ENCODE assay signal across 8 cellular contexts in the genomic region with DNA sequence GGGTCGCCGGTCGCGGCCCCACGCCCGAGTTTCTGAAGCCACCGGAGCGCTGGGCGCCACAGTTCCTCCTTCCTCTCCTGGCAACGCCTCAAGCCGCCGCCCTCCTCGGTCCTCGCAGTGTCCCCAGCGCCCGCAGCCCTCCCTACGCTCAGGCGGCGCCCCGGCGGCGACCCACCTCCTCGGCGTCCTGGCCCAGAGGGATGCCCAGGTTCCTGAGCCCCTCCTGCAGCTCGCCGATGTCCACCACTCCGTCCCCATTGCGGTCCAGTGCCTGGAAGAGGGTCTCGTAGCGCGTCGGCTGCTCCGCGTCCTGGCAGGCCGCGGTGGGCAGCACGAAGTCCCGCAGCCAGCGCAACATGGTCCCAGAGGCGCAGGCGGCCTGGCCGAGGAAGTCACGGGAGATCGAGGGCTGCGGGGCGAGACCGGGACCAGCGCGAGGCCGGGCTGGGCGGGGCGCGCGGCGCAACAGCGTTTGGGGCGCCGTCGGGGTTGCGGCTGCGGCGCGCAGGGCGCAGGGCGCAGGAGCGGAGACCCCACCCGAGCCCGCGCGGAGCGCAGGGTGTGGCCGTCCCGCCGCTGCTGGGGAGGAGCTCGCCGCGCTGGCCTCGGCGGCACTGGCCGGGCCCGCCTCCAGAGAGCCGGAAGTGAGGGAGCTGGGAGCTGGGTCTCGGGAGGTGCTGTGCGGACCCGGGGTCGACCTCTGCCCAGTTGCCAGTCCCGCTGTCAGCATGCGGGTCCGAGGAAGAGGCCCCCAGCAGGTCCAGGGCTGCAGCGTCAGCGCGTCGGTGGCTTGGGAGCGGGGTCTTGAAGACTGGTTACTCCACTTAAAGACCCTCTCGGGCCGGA. TPM values are rescaled to one million over a fixed set of nuclear protein-coding genes. Genes with fewer than 3 reads are reported as not detected.
DNase-seq lines count a peak whose midpoint lies in the region; ATAC-seq and TF ChIP-seq lines count a peak whose summit lies in the region.

A gene (minus strand): TSS at position 563 of the 846 bp plus-strand sequence. CDS start 205 bp downstream, at position 358.

- ATAC-seq in GM21825 (IDR thresholded peaks at IDR 0.05; ENCODE audit: unreplicated experiment) = peak; percentile 86

- peak within 1 kb of the TSS; percentile 99 for H3K9ac ChIP-seq in adipocyte (ENCODE audit: low read length)

- no peak for TF ChIP-seq EP300 in transverse colon (IDR thresholded peaks at IDR 0.05; ENCODE audit: low read depth)

- H3K9me3 ChIP-seq in adipocyte (ENCODE audit: control insufficient read depth, low read length) = peaks cover 2% of the 10 kb centered on the region
- no peaks in the 10 kb centered on the region for H3K9me3 ChIP-seq in cardiac muscle cell (ENCODE audit: low read depth)
- no peaks in the 10 kb centered on the region for H3K9me3 ChIP-seq in transverse colon

- H3K27me3 ChIP-seq in adipocyte (replicated peaks; ENCODE audit: control insufficient read depth, insufficient read depth, low read length) (no peaks in the 10 kb centered on the region), cardiac muscle cell (no peaks in the 10 kb centered on the region), transverse colon (no peaks in the 10 kb centered on the region)

- peak; percentile 68 for TF ChIP-seq POLR2A in transverse colon (IDR thresholded peaks at IDR 0.05)

- H3K36me3 ChIP-seq in adipocyte (ENCODE audit: control insufficient read depth, insufficient read depth, low read length, severe bottlenecking) (peaks cover 14% of the 10 kb centered on the region), cardiac muscle cell (peaks cover 2% of the 10 kb centered on the region), transverse colon (peaks cover 0 to 9% (median 0%) of the 10 kb centered on the region in 4 donors)

- no peak for TF ChIP-seq CTCF in cardiac muscle cell (IDR thresholded peaks at IDR 0.05; ENCODE audit: low read depth, low read length)
- TF ChIP-seq CTCF in transverse colon (IDR thresholded peaks at IDR 0.05) = no peak

- H3K4me3 ChIP-seq in adipocyte (ENCODE audit: low read length) (peak within 1 kb of the TSS; percentile 98), cardiac muscle cell (peak within 1 kb of the TSS; percentile 85), transverse colon (peak within 1 kb of the TSS; percentile 90 to 95 (median 92))

- H3K4me1 ChIP-seq in adipocyte (ENCODE audit: control insufficient read depth, insufficient read depth, low read length) (peaks cover 39% of the 10 kb centered on the region), cardiac muscle cell (ENCODE audit: low read depth) (no peaks in the 10 kb centered on the region), transverse colon (peaks cover 0 to 33% (median 21%) of the 10 kb centered on the region in 4 donors)

- intact Hi-C loops in transverse colon (cut with DNase I; ENCODE audit: low total_unique reads) = no loop called here

- peak within 1 kb of the TSS; percentile 42 for H3K27ac ChIP-seq in cardiac muscle cell
- H3K27ac ChIP-seq in transverse colon = peak within 1 kb of the TSS; percentile 97 to 98 (median 98)

- peak; percentile 97 for DNase-seq in Daoy (ENCODE audit: low read depth)
- DNase-seq in LoVo (ENCODE audit: low spot score) = peak; percentile 87
- peak; percentile 78 for DNase-seq in SW480 (ENCODE audit: low spot score)
- DNase-seq in adipocyte (ENCODE audit: low read depth) = peak; percentile 96
- peak; percentile 87 for DNase-seq in cardiac muscle cell (ENCODE audit: low read depth in 1 of 2, low spot score in 1 of 2)
- peak; percentile 52 for DNase-seq in pons (ENCODE audit: low spot score)
- DNase-seq in transverse colon = peak; percentile 90

- in situ Hi-C loops in transverse colon (cut with MboI; ENCODE audit: low pct_ligation_motif_present in 1 of 4, low pct_unique_long_range_greater_than_20kb in 1 of 4, low sequenced_read_pairs in 3 of 4) = loop anchor here in 3 of 4 donors (25.0 kb wide), 3 partner anchors 362 to 862 kb away; a partner anchor contains a TSS

- WGBS in transverse colon (ENCODE audit: low coverage in 1 of 2), 2 donors = 0% methylated on average over 60 of the region's 96 CpGs; no CpG with 5 or more reads in 1 of the 2 donors

RNA-seq across cellular contexts. Expression of the gene that starts here (rescaled TPM):
- 85.1 and 88.2 TPM in 2 replicates for total RNA-seq in Daoy (2014; rRNA removed; shearing (Covaris generic))
- 14.9 and 15.5 TPM in 2 replicates for total RNA-seq in cardiac muscle cell
- 13.6 and 17.7 TPM in 2 replicates for polyA plus RNA-seq in cardiac muscle cell
- total RNA-seq in transverse colon = 10 to 100 TPM; 56.5 to 83.0 (median 77.3) TPM

Comparison
In these comparisons a context has a peak if more than half of its experiments do, and no peak if none do; other contexts are left out.
1. Peak in every context shown above with its lines: DNase-seq, ATAC-seq, H3K4me3 ChIP-seq and H3K27ac ChIP-seq.